In genomic region chr2:20525041-20526035, GRCh38 we compare ENCODE assay signal across 8 cellular contexts.
A peak's percentile ranks its signal among the peaks of the same experiment; 100 is the strongest.
DNase-seq lines count a peak whose midpoint lies in the region; ATAC-seq and TF ChIP-seq lines count a peak whose summit lies in the region.

No MANE protein-coding gene starts in this region.

- H3K9me3 ChIP-seq in neuron (ENCODE audit: low read length), result no peaks in the 10 kb centered on the region

- peak overlapping the region; percentile 21 for H3K4me3 ChIP-seq in neuron (ENCODE audit: low read length)

- no peaks in the 10 kb centered on the region for H3K36me3 ChIP-seq in neuron (ENCODE audit: insufficient read depth, low read length)

- H3K4me1 ChIP-seq in neuron (ENCODE audit: insufficient read depth, low read length), result peaks cover 12% of the 10 kb centered on the region

- peak; percentile 80 for ATAC-seq in GM21390 (IDR thresholded peaks at IDR 0.05; ENCODE audit: unreplicated experiment)
- peak; percentile 88 for ATAC-seq in HG03571 (IDR thresholded peaks at IDR 0.05; ENCODE audit: unreplicated experiment)

- DNase-seq in NCI-H146 (lab: John Stamatoyannopoulos, UW) (no peak), mucosa of gallbladder (ENCODE audit: low spot score) (no peak), DMS 273 treated with DMSO at 0.1 percent for 48 hours (lab: John Stamatoyannopoulos, UW) (no peak)

- peak overlapping the region; percentile 33 for H3K27ac ChIP-seq in cingulate gyrus (ENCODE audit: low read depth, low read length)

- H2AFZ ChIP-seq in neuron (ENCODE audit: low read depth, low read length), result no peak overlapping the region

- TF ChIP-seq CTCF in GM12872 (IDR thresholded peaks at IDR 0.05; ENCODE audit: insufficient read depth, low read depth, low read length), result peak; percentile 28; the same call in 1 of the 3 replicates

- no peaks in the 10 kb centered on the region for H3K27me3 ChIP-seq in neuron (ENCODE audit: insufficient read depth, low read length)
